In the genomic region with DNA sequence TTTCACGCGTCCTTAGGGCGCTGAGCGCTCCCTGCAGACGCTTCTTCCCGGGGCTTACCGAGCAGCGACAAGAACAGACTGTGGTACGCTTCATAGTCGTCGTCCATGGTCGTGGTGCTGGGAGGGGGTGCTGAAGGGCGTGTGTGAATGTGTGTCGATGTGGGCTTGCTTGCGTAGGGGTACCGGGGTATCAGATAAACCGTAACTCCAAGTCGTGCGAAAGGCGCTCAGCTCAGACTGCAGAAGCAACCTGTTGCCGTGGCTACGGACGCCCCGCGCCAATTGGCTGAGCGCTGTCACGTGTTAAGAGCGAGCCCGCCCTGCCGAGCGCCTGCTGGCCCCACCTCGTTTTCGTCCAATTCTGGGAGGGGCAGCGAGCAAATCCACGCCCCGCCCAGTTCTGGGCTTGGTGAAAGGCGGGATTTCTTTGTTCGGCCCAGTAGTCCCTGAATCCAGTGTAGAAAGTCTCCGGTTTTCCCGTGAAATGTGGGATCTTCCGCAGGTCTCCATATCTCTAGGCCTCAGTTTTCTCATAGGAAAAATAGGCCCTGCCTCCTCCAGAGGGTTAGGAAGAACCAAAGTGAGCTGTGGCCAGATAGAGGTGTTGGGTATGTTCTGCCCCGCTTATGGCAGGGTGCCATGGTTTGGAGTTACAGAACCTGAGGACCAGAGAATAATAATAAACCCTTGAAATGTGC, we compare ENCODE assay signal across 8 cellular contexts. TPM values are rescaled to one million over a fixed set of nuclear protein-coding genes. Genes with fewer than 3 reads are reported as not detected.
A peak's percentile ranks its signal among the peaks of the same experiment; 100 is the strongest.
DNase-seq lines count a peak whose midpoint lies in the region; ATAC-seq and TF ChIP-seq lines count a peak whose summit lies in the region.

A gene (minus strand): TSS at position 255 of the 698 bp plus-strand sequence. CDS start 148 bp downstream, at position 107.

- no peaks in the 10 kb centered on the region for H3K9me3 Mint-ChIP-seq in endothelial cell (ENCODE audit: unreplicated experiment)
- no peaks in the 10 kb centered on the region for H3K9me3 Mint-ChIP-seq in mesothelial cell of epicardium

- peak; percentile 2 for TF ChIP-seq CTCF in AG09309 (IDR thresholded peaks at IDR 0.05; ENCODE audit: control insufficient read depth, insufficient read depth, low read depth, low read length, missing control alignments)
- no peak for TF ChIP-seq CTCF in endothelial cell (IDR thresholded peaks at IDR 0.05; ENCODE audit: unreplicated experiment)
- TF ChIP-seq CTCF in mesothelial cell of epicardium (IDR thresholded peaks at IDR 0.05; ENCODE audit: unreplicated experiment): no peak

- H3K27ac Mint-ChIP-seq in endothelial cell (ENCODE audit: unreplicated experiment) (peak within 1 kb of the TSS; percentile 22), mesothelial cell of epicardium (peak within 1 kb of the TSS; percentile 47)

- DNase-seq in AG09309 (ENCODE audit: low read depth) (peak; percentile 72), NCI-H748 (lab: John Stamatoyannopoulos, UW; ENCODE audit: unreplicated experiment) (peak; percentile 94), activated T-cell treated with anti-CD3 and anti-CD28 coated beads for 1 hour (ENCODE audit: low read depth) (peak; percentile 84), endothelial cell (ENCODE audit: low spot score) (peak; percentile 94), mesothelial cell of epicardium (ENCODE audit: low spot score in 2 of 2, unreplicated experiment in 2 of 2) (peak; percentile 92 to 96)
- peak; percentile 75 for DNase-seq in stimulated activated CD8-positive, alpha-beta memory T cell treated with anti-CD3 and anti-CD28 coated beads, Interleukin-12 subunit alpha, Interleukin-12 subunit beta, amount 100 ng/mL, for 4 hours (ENCODE audit: low read depth)

- H3K36me3 Mint-ChIP-seq in endothelial cell (ENCODE audit: low read depth, unreplicated experiment): peaks cover 21% of the 10 kb centered on the region
- peaks cover 6% of the 10 kb centered on the region for H3K36me3 Mint-ChIP-seq in mesothelial cell of epicardium

- peaks cover 9% of the 10 kb centered on the region for H3K27me3 Mint-ChIP-seq in endothelial cell (ENCODE audit: unreplicated experiment)
- H3K27me3 Mint-ChIP-seq in mesothelial cell of epicardium (ENCODE audit: low read depth): peaks cover 14% of the 10 kb centered on the region

- H3K4me3 Mint-ChIP-seq in endothelial cell (ENCODE audit: unreplicated experiment) (peak within 1 kb of the TSS; percentile 90), mesothelial cell of epicardium (peak within 1 kb of the TSS; percentile 80)

- H3K4me1 Mint-ChIP-seq in endothelial cell (ENCODE audit: unreplicated experiment): peaks cover 32% of the 10 kb centered on the region
- H3K4me1 Mint-ChIP-seq in mesothelial cell of epicardium: peaks cover 12% of the 10 kb centered on the region

- ATAC-seq in GM19025 (IDR thresholded peaks at IDR 0.05; ENCODE audit: low read depth, unreplicated experiment): peak; percentile 99
- ATAC-seq in HG03354 (IDR thresholded peaks at IDR 0.05; ENCODE audit: poor library complexity, severe bottlenecking, unreplicated experiment): peak; percentile 95

- H3K4me3 ChIP-seq in AG09309 (ENCODE audit: control insufficient read depth, low read depth, low read length): peak within 1 kb of the TSS; percentile 64

RNA-seq across cellular contexts. Expression of the gene that starts here (rescaled TPM):
- total RNA-seq in endothelial cell (ENCODE audit: unreplicated experiment) (0.21 TPM), mesothelial cell of epicardium (0.74 to 1.1 TPM (median 0.80 TPM) in 3 replicates)

Comparison
In these comparisons a context has a peak if more than half of its experiments do, and no peak if none do; other contexts are left out.
1. Peak in every context shown above with its lines: DNase-seq, ATAC-seq and H3K4me3 ChIP-seq.
2. Peak in DNase-seq in endothelial cell; RNA of the gene not detected or under 1 TPM.